Comparison of ENCODE assay signal across 7 cellular contexts in the genomic region with DNA sequence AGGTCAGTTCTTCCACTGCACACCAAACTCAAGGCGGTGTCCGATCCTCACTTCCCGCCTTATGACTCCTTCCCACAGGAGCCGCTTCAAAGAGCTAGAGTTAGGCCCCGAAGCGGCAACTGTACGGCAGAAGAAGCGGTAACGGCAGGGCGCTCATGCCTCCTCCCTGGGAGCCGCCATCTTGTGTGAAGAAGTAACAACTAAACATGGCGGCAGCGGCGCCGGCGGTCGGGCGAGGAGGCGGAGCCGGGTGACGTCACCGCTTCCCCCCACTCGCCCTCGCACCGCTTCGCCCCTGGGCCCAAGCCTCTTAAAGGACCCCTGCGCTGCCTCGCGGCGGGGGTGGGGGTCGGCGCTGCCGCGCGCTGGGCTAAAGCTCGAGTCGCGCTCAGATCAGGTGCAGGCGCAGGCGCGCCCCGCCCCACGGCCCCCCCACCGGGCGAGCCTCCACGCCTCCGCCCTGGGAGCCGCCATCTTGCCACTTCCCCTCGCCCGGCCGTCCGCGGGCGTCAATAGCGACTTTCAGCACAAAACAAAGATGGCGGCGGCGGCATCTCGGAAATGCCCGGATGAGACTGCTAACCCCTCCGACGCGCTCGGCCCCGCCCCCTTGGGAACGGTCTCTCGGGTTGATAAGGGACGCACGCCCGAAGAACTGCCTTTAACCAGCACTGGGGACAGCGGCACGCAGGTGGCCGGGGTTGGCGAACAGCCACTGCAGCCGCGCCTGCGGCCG. TPM values are rescaled to one million over a fixed set of nuclear protein-coding genes. Genes with fewer than 3 reads are reported as not detected.
DNase-seq lines count a peak whose midpoint lies in the region; ATAC-seq and TF ChIP-seq lines count a peak whose summit lies in the region.

TSS of gene HCFC1 (minus strand) at position 187 of the 736 bp plus-strand sequence. CDS start 978 bp downstream, outside the sequence.

- in situ Hi-C loops in brain microvascular endothelial cell (cut with HindIII; ENCODE audit: low pct_ligation_motif_present, low sequenced_read_pairs): no loop called here

- H3K27ac ChIP-seq in brain microvascular endothelial cell (peak within 1 kb of the TSS; percentile 98), iPS-18a (ENCODE audit: low read length) (peak within 1 kb of the TSS; percentile 99), skeletal muscle tissue (ENCODE audit: low read depth, low read length) (peak within 1 kb of the TSS; percentile 99)

- DNase-seq in NCI-H2029 treated with DMSO at 0.1 percent for 48 hours (lab: John Stamatoyannopoulos, UW): peak; percentile 52
- peak; percentile 96 for DNase-seq in UCSD-AML1 (lab: John Stamatoyannopoulos, UW; ENCODE audit: unreplicated experiment)
- peak; percentile 81 for DNase-seq in brain microvascular endothelial cell

- no peaks in the 10 kb centered on the region for H3K27me3 ChIP-seq in brain microvascular endothelial cell (replicated peaks)
- no peaks in the 10 kb centered on the region for H3K27me3 ChIP-seq in iPS-18a (ENCODE audit: control insufficient read depth, insufficient read depth, low read length)
- H3K27me3 ChIP-seq in skeletal muscle tissue (ENCODE audit: control insufficient read depth in 3 of 3, insufficient read depth in 3 of 3, low read length in 3 of 3): no peaks in the 10 kb centered on the region

- H3K9me3 ChIP-seq in iPS-18a (ENCODE audit: control insufficient read depth, low read depth, low read length) (peaks cover 4% of the 10 kb centered on the region), skeletal muscle tissue (ENCODE audit: control insufficient read depth in 3 of 3, low read length in 3 of 3) (no peaks in the 10 kb centered on the region)

- peak within 1 kb of the TSS; percentile 100 for H3K9ac ChIP-seq in iPS-18a (ENCODE audit: low read length)
- peak within 1 kb of the TSS; percentile 95 to 99 (median 97) for H3K9ac ChIP-seq in skeletal muscle tissue (ENCODE audit: low read depth in 1 of 3, low read length in 3 of 3)

- H3K4me1 ChIP-seq in iPS-18a (ENCODE audit: control insufficient read depth, low read depth, low read length) (peaks cover 6% of the 10 kb centered on the region), skeletal muscle tissue (ENCODE audit: control insufficient read depth in 3 of 3, insufficient read depth in 3 of 3, low read length in 3 of 3) (peaks cover 42 to 53% (median 44%) of the 10 kb centered on the region in 3 donors)

- H3K4me3 ChIP-seq in brain microvascular endothelial cell (ENCODE audit: low read depth, low read length) (peak within 1 kb of the TSS; percentile 87), iPS-18a (ENCODE audit: low read length) (peak within 1 kb of the TSS; percentile 87), skeletal muscle tissue (ENCODE audit: low read length in 3 of 3) (peak within 1 kb of the TSS; percentile 88 to 93 (median 89))

- ATAC-seq in GM18517 (IDR thresholded peaks at IDR 0.05; ENCODE audit: unreplicated experiment) (peak; percentile 53), HG02981 (IDR thresholded peaks at IDR 0.05; ENCODE audit: unreplicated experiment) (peak; percentile 37)

- H3K36me3 ChIP-seq in brain microvascular endothelial cell (replicated peaks) (no peaks in the 10 kb centered on the region), iPS-18a (ENCODE audit: control insufficient read depth, low read depth, low read length) (no peaks in the 10 kb centered on the region), skeletal muscle tissue (ENCODE audit: control insufficient read depth in 3 of 3, insufficient read depth in 3 of 3, low read length in 3 of 3) (no peaks in the 10 kb centered on the region)

- TF ChIP-seq CTCF in brain microvascular endothelial cell (IDR thresholded peaks at IDR 0.05; ENCODE audit: low read depth, low read length, missing control alignments): no peak

RNA-seq across cellular contexts. Expression of gene HCFC1, which starts in this region (rescaled TPM):
- total RNA-seq in skeletal muscle tissue: 9.4 TPM

Comparison
In these comparisons a context has a peak if more than half of its experiments do, and no peak if none do; other contexts are left out.
1. Peak in every context shown above with its lines: DNase-seq, ATAC-seq, H3K4me3 ChIP-seq and H3K27ac ChIP-seq.